Comparison of ENCODE assay signal across 16 cellular contexts in genomic region chr3:127853681-127854080, GRCh38. TPM values are rescaled to one million over a fixed set of nuclear protein-coding genes. Genes with fewer than 3 reads are reported as not detected.
DNase-seq lines count a peak whose midpoint lies in the region; ATAC-seq and TF ChIP-seq lines count a peak whose summit lies in the region.
"Had no signal": no experiment of that assay in that cellular context is flagged by ENCODE, and none has a peak within 500 bp of the region (broad histone marks: within the 10 kb centered on the region; RNA-seq: fewer than 3 reads in every experiment).

No MANE protein-coding gene starts in this region.

- ATAC-seq in HG02885 (IDR thresholded peaks at IDR 0.05; ENCODE audit: poor library complexity, unreplicated experiment) (peak; percentile 68), Panc1 (peak; percentile 80), GM19035 (IDR thresholded peaks at IDR 0.05; ENCODE audit: unreplicated experiment) (no peak)
- ATAC-seq: esophagus mucosa, heart left ventricle had no signal

- H3K4me3 ChIP-seq in GM12864 (ENCODE audit: low read depth, low read length): peak overlapping the region; percentile 4; the same call in 1 of the 2 replicates
- no peak overlapping the region for H3K4me3 ChIP-seq in Panc1 (ENCODE audit: low read depth in 2 of 2, low read length in 2 of 2)
- no peak overlapping the region for H3K4me3 ChIP-seq in esophagus muscularis mucosa
- H3K4me3 ChIP-seq: ascending aorta; BLaER1 treated with 17β-estradiol and CSF1 and Interleukin-3, amounts not matched to agents 10 nM and 100 nM; heart left ventricle; testis had no signal

- POLR2A ChIA-PET in Panc1 (lab: Charles Lee): no interaction called here

- in situ Hi-C loops in Panc1 (cut with HindIII; ENCODE audit: low pct_unique_long_range_greater_than_20kb, low sequenced_read_pairs): no loop called here

- H3K27ac ChIP-seq in Panc1 (ENCODE audit: low read length) (no peak overlapping the region), esophagus muscularis mucosa (replicated peaks in 1 of 4) (no peak overlapping the region)
- H3K27ac ChIP-seq: ascending aorta; BLaER1 treated with 17β-estradiol and CSF1 and Interleukin-3, amounts not matched to agents 10 nM and 100 nM; heart left ventricle; testis had no signal

- CTCF ChIA-PET in Panc1 (lab: Charles Lee): interaction anchor here (0.6 kb wide), 1 partner anchor 12 kb away, joined by 7 read pairs; no protein-coding TSS in a partner anchor

- TF ChIP-seq CTCF in GM12864 (IDR thresholded peaks at IDR 0.05; ENCODE audit: low read depth, low read length, missing control alignments) (peak; percentile 62), Panc1 (IDR thresholded peaks at IDR 0.05) (peak; percentile 2; the same call in 1 of the 2 replicates), esophagus muscularis mucosa (IDR thresholded peaks at IDR 0.05) (no peak)

- no peak for DNase-seq in GM12864 (ENCODE audit: low read depth)
- DNase-seq in Panc1 (ENCODE audit: low read depth, low spot score): no peak
- DNase-seq in esophagus muscularis mucosa (ENCODE audit: extremely low spot score): peak; percentile 79
- no peak for DNase-seq in activated naive CD4-positive, alpha-beta T cell treated with anti-CD3 and anti-CD28 coated beads, Interleukin-2, amount 50 U/mL, for 16 hours
- no peak for DNase-seq in HCEC 1CT
- DNase-seq: activated gamma-delta T cell treated with Interleukin-2 at 50 U/mL for 16 hours; EL; heart left ventricle; NCI-H446 treated with DMSO at 0.1 percent for 48 hours; stimulated activated CD4-positive, alpha-beta T cell treated with anti-CD3 and anti-CD28 coated beads, Interleukin-1b, Interleukin-23, amount 100 ng/mL, for 48 hours; testis had no signal

- WGBS in esophagus muscularis mucosa: 88% methylated on average over 10 of the region's 10 CpGs

- H3K27me3 ChIP-seq in Panc1 (ENCODE audit: control insufficient read depth, insufficient read depth, low read length) (no peaks in the 10 kb centered on the region), esophagus muscularis mucosa (no peaks in the 10 kb centered on the region)
- H3K27me3 ChIP-seq: ascending aorta; BLaER1 treated with 17β-estradiol and CSF1 and Interleukin-3, amounts not matched to agents 10 nM and 100 nM; heart left ventricle; testis had no signal

- H3K36me3 ChIP-seq in Panc1 (ENCODE audit: control insufficient read depth, insufficient read depth, low read length) (no peaks in the 10 kb centered on the region), esophagus muscularis mucosa (no peaks in the 10 kb centered on the region)
- H3K36me3 ChIP-seq: ascending aorta; BLaER1 treated with 17β-estradiol and CSF1 and Interleukin-3, amounts not matched to agents 10 nM and 100 nM; heart left ventricle had no signal

- no peak for TF ChIP-seq EP300 in esophagus muscularis mucosa (IDR thresholded peaks at IDR 0.05)

- H3K4me1 ChIP-seq in Panc1 (ENCODE audit: control insufficient read depth, insufficient read depth, low read length): no peaks in the 10 kb centered on the region
- H3K4me1 ChIP-seq in esophagus muscularis mucosa: peaks cover 0 to 2% (median 0%) of the 10 kb centered on the region in 4 donors
- H3K4me1 ChIP-seq: ascending aorta, heart left ventricle, testis had no signal

- no TSS peak for BruUV-seq in Panc1 (replicated peaks; lab: Mats Ljungman, UMichigan)

- no peaks in the 10 kb centered on the region for H3K9me3 ChIP-seq in Panc1 (ENCODE audit: control insufficient read depth, insufficient read depth, low read depth, low read length)
- H3K9me3 ChIP-seq in esophagus muscularis mucosa: no peaks in the 10 kb centered on the region
- H3K9me3 ChIP-seq: ascending aorta; BLaER1 treated with 17β-estradiol and CSF1 and Interleukin-3, amounts not matched to agents 10 nM and 100 nM; heart left ventricle; testis had no signal

- intact Hi-C loops in Panc1 (cut with micrococcal nuclease; ENCODE audit: unreplicated experiment) (loop anchor here (5.0 kb wide), 1 partner anchor 119 kb away; no protein-coding TSS in a partner anchor), esophagus muscularis mucosa (cut with DNase I) (no loop called here)

- TF ChIP-seq POLR2A in esophagus muscularis mucosa (IDR thresholded peaks at IDR 0.05; ENCODE audit: low read depth): no peak

RNA-seq across cellular contexts. Expression of gene MGLL, which starts 31.4 kb away (rescaled TPM):
- total RNA-seq in Panc1 (2021; ENCODE audit: unreplicated experiment) (2.1 TPM), esophagus muscularis mucosa (100 to 1,000 TPM in 1 of 4 donors, 10 to 100 TPM in 3; 56.5 to 155 (median 80.7) TPM)
- 2.4 TPM for polyA plus RNA-seq in Panc1 (2012; ENCODE audit: insufficient read length)

Comparison
In these comparisons a context has a peak if more than half of its experiments do, and no peak if none do; other contexts are left out.
1. CTCF ChIP-seq: peak in GM12864 (single experiment) and Panc1 (single experiment); none in esophagus muscularis mucosa (0 of 3).
2. RNA of gene MGLL, which starts 31.4 kb away (total RNA-seq): 56.5 to 155 TPM in esophagus muscularis mucosa; 2.1 TPM in Panc1 (single experiment); every median in the first group is over 10 times any median in the second.